Comparison of ENCODE assay signal across 23 cellular contexts in genomic region chr16:79110953-79111352, GRCh38.
DNase-seq lines count a peak whose midpoint lies in the region; ATAC-seq, FAIRE-seq and TF ChIP-seq lines count a peak whose summit lies in the region.
"Had no signal": no experiment of that assay in that cellular context is flagged by ENCODE, and none has a peak within 500 bp of the region (broad histone marks: within the 10 kb centered on the region; RNA-seq: fewer than 3 reads in every experiment).

No MANE protein-coding gene starts in this region.

- H3K9me3 ChIP-seq in HepG2 (ENCODE audit: low read length) (no peaks in the 10 kb centered on the region), right lobe of liver (no peaks in the 10 kb centered on the region), K562 (replicated peaks; ENCODE audit: control insufficient read depth, insufficient read depth, low read depth, low read length) (no peaks in the 10 kb centered on the region), hepatocyte (ENCODE audit: low read depth) (no peaks in the 10 kb centered on the region), colonic mucosa (no peaks in the 10 kb centered on the region)
- H3K9me3 ChIP-seq: BE2C, BLaER1 had no signal

- no peaks in the 10 kb centered on the region for H3K9me2 ChIP-seq in hepatocyte (replicated peaks; ENCODE audit: insufficient read depth)

- H3K27ac ChIP-seq in HepG2 (ENCODE audit: extremely low read length, insufficient read depth, low read length) (no peak overlapping the region), right lobe of liver (no peak overlapping the region), K562 (ENCODE audit: extremely low read depth, low read depth, low read length) (no peak overlapping the region), hepatocyte (peak overlapping the region; percentile 53), colonic mucosa (no peak overlapping the region)
- H3K27ac ChIP-seq: 22Rv1, BLaER1 had no signal

- no peaks in the 10 kb centered on the region for H3K4me1 Mint-ChIP-seq in stimulated activated naive B cell treated with anti-CD40 and anti-IgM and Interleukin-4, amounts not matched to agents 10 μg/mL and 1 μg/mL and 100 μg/mL, for 72 hours
- H3K4me1 Mint-ChIP-seq: CD4-positive, alpha-beta memory T cell; CD8-positive, alpha-beta memory T cell had no signal

- no peak overlapping the region for H3K27ac Mint-ChIP-seq in stimulated activated naive B cell treated with anti-CD40 and anti-IgM and Interleukin-4, amounts not matched to agents 10 μg/mL and 1 μg/mL and 100 μg/mL, for 72 hours
- H3K27ac Mint-ChIP-seq: CD14-positive monocyte; CD4-positive, alpha-beta memory T cell; CD4-positive, CD25-positive, alpha-beta regulatory T cell had no signal

- FAIRE-seq in HepG2 (lab: Jason Lieb, UNC) (no peak), K562 (lab: Jason Lieb, UNC) (no peak)
- FAIRE-seq: G401.6, GM12891, GM19239 had no signal

- no peak overlapping the region for H3K4me2 ChIP-seq in HepG2 (ENCODE audit: low read depth, low read length)
- no peak overlapping the region for H3K4me2 ChIP-seq in K562 (ENCODE audit: insufficient read depth, low read length)
- no peak overlapping the region for H3K4me2 ChIP-seq in hepatocyte
- H3K4me2 ChIP-seq: BLaER1 had no signal

- no peak overlapping the region for H3K9ac ChIP-seq in HepG2 (ENCODE audit: insufficient read depth, low read depth, low read length)
- H3K9ac ChIP-seq in K562 (ENCODE audit: insufficient read depth in 1 of 2, low read depth in 2 of 2, low read length in 2 of 2) = no peak overlapping the region
- H3K9ac ChIP-seq in colonic mucosa (ENCODE audit: low read depth in 2 of 2, low read length in 2 of 2) = no peak overlapping the region
- H3K9ac ChIP-seq: BLaER1 had no signal

- no peak overlapping the region for H3K4me3 Mint-ChIP-seq in stimulated activated naive B cell treated with anti-CD40 and anti-IgM and Interleukin-4, amounts not matched to agents 10 μg/mL and 1 μg/mL and 100 μg/mL, for 72 hours
- H3K4me3 Mint-ChIP-seq: CD14-positive monocyte; CD4-positive, alpha-beta memory T cell; CD4-positive, CD25-positive, alpha-beta regulatory T cell; CD8-positive, alpha-beta memory T cell had no signal

- no peaks in the 10 kb centered on the region for H3K9me1 ChIP-seq in K562 (ENCODE audit: control insufficient read depth, insufficient read depth, low read length)

- TF ChIP-seq POLR2A in HepG2 (IDR thresholded peaks at IDR 0.05; ENCODE audit: insufficient read depth in 1 of 2, low read depth in 2 of 2, low read length in 2 of 2) (no peak), right lobe of liver (IDR thresholded peaks at IDR 0.05) (no peak), K562 (conservative IDR thresholded peaks at IDR 0.05) (no peak)

- H3K27me3 Mint-ChIP-seq in stimulated activated naive B cell treated with anti-CD40 and anti-IgM and Interleukin-4, amounts not matched to agents 10 μg/mL and 1 μg/mL and 100 μg/mL, for 72 hours = no peaks in the 10 kb centered on the region
- H3K27me3 Mint-ChIP-seq: CD4-positive, alpha-beta memory T cell; CD8-positive, alpha-beta memory T cell had no signal

- TF ChIP-seq EP300 in HepG2 (IDR thresholded peaks at IDR 0.05; ENCODE audit: low read depth in 2 of 2, low read length in 2 of 2) = no peak
- no peak for TF ChIP-seq EP300 in HepG2 (CRISPR knock-in tag; IDR thresholded peaks at IDR 0.05; ENCODE audit: borderline replicate concordance)
- TF ChIP-seq EP300 in K562 (IDR thresholded peaks at IDR 0.05; ENCODE audit: low read length) = no peak

- no peaks in the 10 kb centered on the region for H3K79me2 ChIP-seq in HepG2 (ENCODE audit: insufficient read depth, low read length)
- no peaks in the 10 kb centered on the region for H3K79me2 ChIP-seq in K562 (ENCODE audit: control insufficient read depth, insufficient read depth, low read length)
- no peaks in the 10 kb centered on the region for H3K79me2 ChIP-seq in hepatocyte

- in situ Hi-C loops in HepG2 (cut with HindIII; ENCODE audit: extremely low pct_ligation_motif_present, low pct_unique_long_range_greater_than_20kb) = no loop called here
- in situ Hi-C loops in K562 (cut with MboI) = no loop called here

- TF ChIP-seq CTCF in HepG2 (CRISPR knock-in tag; IDR thresholded peaks at IDR 0.05) = no peak
- no peak for TF ChIP-seq CTCF in right lobe of liver (IDR thresholded peaks at IDR 0.05)
- TF ChIP-seq CTCF in K562 (IDR thresholded peaks at IDR 0.05 in 2 of 3, conservative IDR thresholded peaks at IDR 0.05 in 1 of 3; ENCODE audit: insufficient read depth in 2 of 3, low read depth in 1 of 3, low read length in 3 of 3) = no peak
- no peak for TF ChIP-seq CTCF in hepatocyte (IDR thresholded peaks at IDR 0.05; ENCODE audit: poor library complexity)
- no peak for TF ChIP-seq CTCF in colonic mucosa (IDR thresholded peaks at IDR 0.05)

- TF ChIP-seq RAD21 in HepG2 (CRISPR knock-in tag; IDR thresholded peaks at IDR 0.05) (no peak), K562 (CRISPR knock-in tag; conservative IDR thresholded peaks at IDR 0.05 in 1 of 2, IDR thresholded peaks at IDR 0.05 in 1 of 2) (no peak)

- peaks cover 3 to 5% of the 10 kb centered on the region in 2 donors for H3K36me3 Mint-ChIP-seq in stimulated activated naive B cell treated with anti-CD40 and anti-IgM and Interleukin-4, amounts not matched to agents 10 μg/mL and 1 μg/mL and 100 μg/mL, for 72 hours
- H3K36me3 Mint-ChIP-seq: CD14-positive monocyte; CD4-positive, alpha-beta memory T cell; CD8-positive, alpha-beta memory T cell had no signal

- POLR2A ChIA-PET in HepG2 (lab: Yijun Ruan, JAX) = no interaction called here
- POLR2A ChIA-PET in K562 (lab: Yijun Ruan, JAX) = no interaction called here

- CTCF ChIA-PET in HepG2 (lab: Yijun Ruan, JAX; ENCODE audit: low intra/inter-chr PET ratio, low total read pairs) = no interaction called here
- CTCF ChIA-PET in K562 (lab: Yijun Ruan, JAX; ENCODE audit: low intra/inter-chr PET ratio) = no interaction called here

- H3K4me1 ChIP-seq in HepG2 (ENCODE audit: insufficient read depth, low read length) = no peaks in the 10 kb centered on the region
- H3K4me1 ChIP-seq in right lobe of liver = no peaks in the 10 kb centered on the region
- no peaks in the 10 kb centered on the region for H3K4me1 ChIP-seq in K562 (replicated peaks in 1 of 2; ENCODE audit: control insufficient read depth in 2 of 2, insufficient read depth in 2 of 2, low read length in 2 of 2)
- H3K4me1 ChIP-seq in hepatocyte (ENCODE audit: insufficient read depth) = no peaks in the 10 kb centered on the region
- no peaks in the 10 kb centered on the region for H3K4me1 ChIP-seq in colonic mucosa
- H3K4me1 ChIP-seq: BE2C, BLaER1 had no signal

- H3K36me3 ChIP-seq in HepG2 (replicated peaks in 1 of 2; ENCODE audit: control insufficient read depth in 1 of 2, insufficient read depth in 2 of 2, low read length in 2 of 2) (no peaks in the 10 kb centered on the region), right lobe of liver (no peaks in the 10 kb centered on the region), K562 (ENCODE audit: control insufficient read depth, insufficient read depth, low read length) (no peaks in the 10 kb centered on the region), hepatocyte (replicated peaks; ENCODE audit: insufficient read depth, low read depth) (no peaks in the 10 kb centered on the region), colonic mucosa (no peaks in the 10 kb centered on the region)
- H3K36me3 ChIP-seq: BE2C, BLaER1 had no signal

- H3K9me3 Mint-ChIP-seq in stimulated activated naive B cell treated with anti-CD40 and anti-IgM and Interleukin-4, amounts not matched to agents 10 μg/mL and 1 μg/mL and 100 μg/mL, for 72 hours = no peaks in the 10 kb centered on the region
- H3K9me3 Mint-ChIP-seq: CD4-positive, alpha-beta memory T cell; CD8-positive, alpha-beta memory T cell had no signal

- intact Hi-C loops in HepG2 (cut with micrococcal nuclease; ENCODE audit: unreplicated experiment) = no loop called here
- intact Hi-C loops in right lobe of liver (cut with DNase I) = no loop called here
- intact Hi-C loops in K562 (cut with micrococcal nuclease) = no loop called here
- intact Hi-C loops in colonic mucosa (cut with DNase I) = no loop called here

- 2% methylated on average over 3 of the region's 3 CpGs for WGBS in HepG2 (ENCODE audit: low lambda C conversion rate)
- WGBS in right lobe of liver (ENCODE audit: insufficient coverage, low coverage, low lambda C conversion rate, missing lambda C conversion rate) = 62% methylated on average over 3 of the region's 3 CpGs
- WGBS in K562 (ENCODE audit: insufficient coverage, low coverage, missing lambda C conversion rate) = 0% methylated on average over 3 of the region's 3 CpGs
- 88% methylated on average over 3 of the region's 3 CpGs for WGBS in hepatocyte (ENCODE audit: low lambda C conversion rate, missing lambda C conversion rate)

- no peaks in the 10 kb centered on the region for H3K27me3 ChIP-seq in HepG2 (ENCODE audit: control insufficient read depth in 1 of 2, insufficient read depth in 2 of 2, low read length in 2 of 2)
- H3K27me3 ChIP-seq in right lobe of liver = no peaks in the 10 kb centered on the region
- peaks cover 4 to 9% of the 10 kb centered on the region in 2 experiments; a peak in 3 of 5 replicates for H3K27me3 ChIP-seq in K562 (ENCODE audit: control insufficient read depth in 2 of 2, insufficient read depth in 2 of 2, low read length in 2 of 2)
- H3K27me3 ChIP-seq in hepatocyte = no peaks in the 10 kb centered on the region
- H3K27me3 ChIP-seq in colonic mucosa = no peaks in the 10 kb centered on the region
- H3K27me3 ChIP-seq: BE2C, BLaER1 had no signal

- no peak overlapping the region for H2AFZ ChIP-seq in HepG2 (ENCODE audit: low read length)
- no peak overlapping the region for H2AFZ ChIP-seq in K562 (ENCODE audit: low read depth, low read length)
- no peak overlapping the region for H2AFZ ChIP-seq in hepatocyte

- H3K4me3 ChIP-seq in HepG2 (replicated peaks in 1 of 3; ENCODE audit: insufficient read depth in 1 of 3, low read depth in 2 of 3, low read length in 3 of 3) (no peak overlapping the region), right lobe of liver (no peak overlapping the region), K562 (no peak overlapping the region), hepatocyte (no peak overlapping the region), colonic mucosa (no peak overlapping the region)
- H3K4me3 ChIP-seq: BLaER1 had no signal

- ATAC-seq in HepG2 (no peak), right lobe of liver (no peak), K562 (no peak)
- ATAC-seq in stimulated activated naive B cell treated with anti-CD40 and anti-IgM and Interleukin-4, amounts not matched to agents 10 μg/mL and 1 μg/mL and 100 μg/mL, for 72 hours (replicated peaks) = no peak

- H4K20me1 ChIP-seq in HepG2 (ENCODE audit: insufficient read depth, low read length) (no peaks in the 10 kb centered on the region), K562 (replicated peaks; ENCODE audit: control insufficient read depth, insufficient read depth, low read length) (no peaks in the 10 kb centered on the region), hepatocyte (ENCODE audit: insufficient read depth, poor library complexity, severe bottlenecking) (no peaks in the 10 kb centered on the region)
- H4K20me1 ChIP-seq: BLaER1 had no signal

- no TSS peak for BruUV-seq in HepG2 (replicated peaks; lab: Mats Ljungman, UMichigan)
- no TSS peak for BruUV-seq in K562 (replicated peaks; lab: Mats Ljungman, UMichigan)

- DNase-seq in HepG2 (ENCODE audit: low spot score) (no peak), right lobe of liver (no peak), K562 (ENCODE audit: extremely low read depth in 1 of 4, low spot score in 3 of 4) (no peak), hepatocyte (ENCODE audit: low spot score) (no peak), colonic mucosa (no peak)
- no peak for DNase-seq in stimulated activated naive B cell treated with anti-CD40 and anti-IgM and Interleukin-4, amounts not matched to agents 10 μg/mL and 1 μg/mL and 100 μg/mL, for 72 hours
- DNase-seq: ACHN; BE2C; C1 segment of cervical spinal cord; CD4-positive, alpha-beta memory T cell; CD4-positive, CD25-positive, alpha-beta regulatory T cell; CD8-positive, alpha-beta memory T cell; COR-L47; DMS 273 treated with DMSO at 0.1 percent for 48 hours; DMS153; DMS79 treated with DMSO at 0.1 percent for 48 hours; GF-D8 had no signal

Comparison
In these comparisons a context has a peak if more than half of its experiments do, and no peak if none do; other contexts are left out.
1. Of the 241 proteins assayed by ChIP-seq in both HepG2 and K562: peak only in HepG2: none; only in K562: MAFG and NFE2; in both: none; in neither: 239.